ENCODE assay signal across 8 cellular contexts in genomic region chr2:231615058-231615671, GRCh38. TPM values are rescaled to one million over a fixed set of nuclear protein-coding genes. Genes with fewer than 3 reads are reported as not detected.
DNase-seq lines count a peak whose midpoint lies in the region; ATAC-seq and TF ChIP-seq lines count a peak whose summit lies in the region.

No MANE protein-coding gene starts in this region.

- peak; percentile 39 for TF ChIP-seq CTCF in GM10248 (IDR thresholded peaks at IDR 0.05; ENCODE audit: control extremely low read depth, extremely low read depth, low read depth, missing control alignments)
- TF ChIP-seq CTCF in SU-DHL-6 (IDR thresholded peaks at IDR 0.05; ENCODE audit: insufficient read depth, low read length, poor library complexity, severe bottlenecking) = no peak
- no peak for TF ChIP-seq CTCF in fibroblast of villous mesenchyme (IDR thresholded peaks at IDR 0.05; ENCODE audit: insufficient read depth, low read depth, low read length)
- no peak for TF ChIP-seq CTCF in psoas muscle (IDR thresholded peaks at IDR 0.05)

- POLR2A ChIA-PET in GM10248 (lab: Yijun Ruan, JAX) = interaction anchor here (0.6 to 4.2 kb wide), 3 partner anchors 13 to 92 kb away, joined by 5 to 33 read pairs (median 13); partner anchors contain the start of gene PTMA

- peaks cover 28% of the 10 kb centered on the region for H3K4me1 ChIP-seq in psoas muscle

- H3F3A ChIP-seq in SU-DHL-6 (ENCODE audit: insufficient read depth) = peaks cover 32% of the 10 kb centered on the region

- DNase-seq in GM10248 (ENCODE audit: extremely low spot score) (peak; percentile 34), fibroblast of villous mesenchyme (ENCODE audit: low read depth) (no peak), psoas muscle (no peak), left lobe of liver (ENCODE audit: low spot score) (no peak), HT-29 (ENCODE audit: low spot score) (no peak), GM03348 (ENCODE audit: low spot score) (no peak)

- H4K20me1 ChIP-seq in SU-DHL-6 (ENCODE audit: low read depth, low read length) = no peaks in the 10 kb centered on the region

- H3K9me2 ChIP-seq in SU-DHL-6 (replicated peaks; ENCODE audit: insufficient read depth, low read length) = no peaks in the 10 kb centered on the region

- 58 to 70% (median 62%) methylated on average over 30 to 31 of the region's 31 CpGs for WGBS in psoas muscle, 3 donors

- H3K9me3 ChIP-seq in SU-DHL-6 (ENCODE audit: insufficient read depth, low read length) (no peaks in the 10 kb centered on the region), psoas muscle (no peaks in the 10 kb centered on the region)

- no peaks in the 10 kb centered on the region for H3K36me3 ChIP-seq in SU-DHL-6 (ENCODE audit: low read length)
- no peaks in the 10 kb centered on the region for H3K36me3 ChIP-seq in psoas muscle (ENCODE audit: insufficient read depth in 1 of 2, low read depth in 1 of 2)

- no peaks in the 10 kb centered on the region for H3K79me2 ChIP-seq in SU-DHL-6 (ENCODE audit: insufficient read depth, low read length)

- H3K4me2 ChIP-seq in SU-DHL-6 (ENCODE audit: low read depth, low read length, poor library complexity, severe bottlenecking) = peak overlapping the region; percentile 88

- no peaks in the 10 kb centered on the region for H3K27me3 ChIP-seq in SU-DHL-6 (ENCODE audit: low read length)
- H3K27me3 ChIP-seq in psoas muscle (ENCODE audit: insufficient read depth in 3 of 3, low read length in 2 of 3) = no peaks in the 10 kb centered on the region

- CTCF ChIA-PET in GM10248 (lab: Yijun Ruan, JAX) = interaction anchor here (1.0 to 15.5 kb wide), 10 partner anchors 9 to 100 kb away, joined by 3 to 243 read pairs (median 4); partner anchors contain the start of gene PTMA

- intact Hi-C loops in psoas muscle (cut with DNase I) = loop anchor here in 1 of 2 donors (2.0 kb wide), 2 partner anchors 28 to 52 kb away; no protein-coding TSS in a partner anchor

- H3K4me3 ChIP-seq in SU-DHL-6 (ENCODE audit: insufficient read depth, low read length, poor library complexity, severe bottlenecking) = no peak overlapping the region
- peak overlapping the region; percentile 50 for H3K4me3 ChIP-seq in fibroblast of villous mesenchyme (ENCODE audit: low read depth, low read length)
- peak overlapping the region; percentile 73 for H3K4me3 ChIP-seq in psoas muscle

- H3K9ac ChIP-seq in SU-DHL-6 (ENCODE audit: low read length) = peak overlapping the region; percentile 85; the same call in 1 of the 2 replicates

- peak overlapping the region; percentile 68 for H2AFZ ChIP-seq in SU-DHL-6 (ENCODE audit: low read depth, low read length, severe bottlenecking)

- 0 out of 2 replicates have a peak overlapping the region, but pooled peaks have one; percentile 99 for H3K27ac ChIP-seq in SU-DHL-6 (ENCODE audit: low read depth, low read length)
- H3K27ac ChIP-seq in psoas muscle = peak overlapping the region; percentile 78

- no peak for ATAC-seq in psoas muscle
- ATAC-seq in left lobe of liver = no peak
- ATAC-seq in GM21825 (IDR thresholded peaks at IDR 0.05; ENCODE audit: unreplicated experiment) = no peak

RNA-seq across cellular contexts. Expression of gene TEX44, which starts 22.5 kb away (rescaled TPM):
- not detected in 2 replicates for total RNA-seq in fibroblast of villous mesenchyme
- not detected for total RNA-seq in psoas muscle
- not detected for polyA plus RNA-seq in psoas muscle
- total RNA-seq in left lobe of liver = not detected
- total RNA-seq in HT-29 (2014; rRNA removed; shearing (Covaris generic)) = not detected in 2 replicates
